8 cellular contexts compared by ENCODE assay signal in the genomic region with DNA sequence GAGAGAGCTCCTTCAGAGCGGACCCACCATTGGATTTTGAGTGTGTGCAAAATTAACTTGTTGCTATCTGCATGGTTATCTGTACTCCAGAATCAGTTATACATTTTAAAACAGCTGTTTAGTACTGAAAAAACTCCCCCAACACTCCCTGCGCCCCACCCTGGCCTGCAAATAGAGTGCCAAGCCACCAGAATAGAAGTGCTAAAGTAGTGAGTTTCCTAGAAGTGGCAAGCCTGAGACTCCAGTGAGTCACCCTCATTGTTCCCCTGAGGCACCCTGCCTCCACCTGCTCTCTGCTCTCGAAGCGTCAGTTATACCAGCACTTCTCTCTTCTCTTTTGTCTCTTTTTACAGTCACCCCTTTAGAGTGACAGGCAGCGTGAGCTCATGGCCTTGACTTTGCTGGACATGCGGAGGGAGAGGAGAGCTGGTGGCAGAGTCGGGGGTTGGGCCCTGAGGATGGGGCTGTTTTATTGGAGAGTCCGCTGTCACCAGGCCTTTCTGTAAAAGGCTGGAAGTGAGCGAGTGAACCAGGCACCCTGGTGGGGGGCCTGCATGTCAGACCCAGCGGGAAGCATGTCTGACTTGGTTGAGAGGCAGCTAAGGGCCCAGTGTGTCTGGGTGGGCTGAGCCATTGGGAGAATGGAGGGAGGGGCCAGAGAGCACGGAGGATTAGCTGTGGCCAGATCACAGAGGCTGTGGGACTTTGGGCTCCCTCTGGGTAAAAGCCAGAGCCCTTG.
DNase-seq lines count a peak whose midpoint lies in the region; ATAC-seq and TF ChIP-seq lines count a peak whose summit lies in the region.

No MANE protein-coding gene starts in this region.

- no peak for TF ChIP-seq CTCF in C4-2B (conservative IDR thresholded peaks at IDR 0.05)
- TF ChIP-seq CTCF in OCI-LY3 (IDR thresholded peaks at IDR 0.05; ENCODE audit: low read depth, low read length): no peak

- H3K27ac ChIP-seq in C4-2B (peak overlapping the region; percentile 7; the same call in 1 of the 2 replicates), OCI-LY3 (ENCODE audit: low read length) (peak overlapping the region; percentile 39), iPS-18a (ENCODE audit: low read length) (no peak overlapping the region)

- H3K4me1 ChIP-seq in OCI-LY3 (ENCODE audit: low read length) (peaks cover 52% of the 10 kb centered on the region), iPS-18a (ENCODE audit: control insufficient read depth, low read depth, low read length) (peaks cover 59% of the 10 kb centered on the region)

- peak; percentile 55 for DNase-seq in activated T-helper 9 cell treated with anti-CD3 and anti-CD28 coated beads, Interleukin-2, amount 50 U/mL, for 16 hours (ENCODE audit: low read depth)
- DNase-seq in stimulated activated CD8-positive, alpha-beta memory T cell treated with anti-CD3 and anti-CD28 coated beads, Interleukin-15, amount 100 ng/mL, for 1 hour (ENCODE audit: low read depth): peak; percentile 34
- no peak for DNase-seq in NCI-H526 treated with DMSO at 0.1 percent for 48 hours (lab: John Stamatoyannopoulos, UW)

- H3K36me3 ChIP-seq in OCI-LY3 (replicated peaks; ENCODE audit: low read depth, low read length) (no peaks in the 10 kb centered on the region), iPS-18a (ENCODE audit: control insufficient read depth, low read depth, low read length) (no peaks in the 10 kb centered on the region)

- peak overlapping the region; percentile 84 for H3K4me2 ChIP-seq in OCI-LY3 (ENCODE audit: low read length)

- peaks cover 92% of the 10 kb centered on the region for H3K79me2 ChIP-seq in OCI-LY3 (ENCODE audit: low read length)

- H3K4me3 ChIP-seq in OCI-LY3 (ENCODE audit: low read length): peak overlapping the region; percentile 50
- peak overlapping the region; percentile 32 for H3K4me3 ChIP-seq in iPS-18a (ENCODE audit: low read length)

- H3K27me3 ChIP-seq in OCI-LY3 (ENCODE audit: low read depth, low read length) (no peaks in the 10 kb centered on the region), iPS-18a (ENCODE audit: control insufficient read depth, insufficient read depth, low read length) (no peaks in the 10 kb centered on the region)

- H2AFZ ChIP-seq in OCI-LY3 (ENCODE audit: low read depth, low read length): no peak overlapping the region

- ATAC-seq in GM19324 (IDR thresholded peaks at IDR 0.05; ENCODE audit: low FRiP score, unreplicated experiment): peak; percentile 64
- peak; percentile 59 for ATAC-seq in HG03342 (IDR thresholded peaks at IDR 0.05; ENCODE audit: unreplicated experiment)

- H4K20me1 ChIP-seq in OCI-LY3 (ENCODE audit: insufficient read depth, low read length): peaks cover 16% of the 10 kb centered on the region; the same call in 1 of the 2 replicates

- H3K9me3 ChIP-seq in OCI-LY3 (ENCODE audit: insufficient read depth, low read length): no peaks in the 10 kb centered on the region
- H3K9me3 ChIP-seq in iPS-18a (ENCODE audit: control insufficient read depth, low read depth, low read length): no peaks in the 10 kb centered on the region

- H3K9ac ChIP-seq in OCI-LY3 (ENCODE audit: low read length) (peak overlapping the region; percentile 38), iPS-18a (ENCODE audit: low read length) (no peak overlapping the region)
